In genomic region chr6:154370545-154370944, GRCh38 we compare ENCODE assay signal across 8 cellular contexts. TPM values are rescaled to one million over a fixed set of nuclear protein-coding genes. Genes with fewer than 3 reads are reported as not detected.
DNase-seq lines count a peak whose midpoint lies in the region; ATAC-seq, FAIRE-seq and TF ChIP-seq lines count a peak whose summit lies in the region.

No MANE protein-coding gene starts in this region.

- FAIRE-seq in RCC 7860 (lab: Jason Lieb, UNC), result peak; percentile 52

- H3K36me3 ChIP-seq in skeletal muscle satellite cell (ENCODE audit: insufficient read depth, low read length), result no peaks in the 10 kb centered on the region

- no peak overlapping the region for H3K4me3 ChIP-seq in AG09309 (ENCODE audit: control insufficient read depth, low read depth, low read length)
- no peak overlapping the region for H3K4me3 ChIP-seq in GM12865 (ENCODE audit: low read depth, low read length)
- no peak overlapping the region for H3K4me3 ChIP-seq in fibroblast of villous mesenchyme (ENCODE audit: low read depth, low read length)
- no peak overlapping the region for H3K4me3 ChIP-seq in skeletal muscle satellite cell (ENCODE audit: low read length)

- H3K27me3 ChIP-seq in skeletal muscle satellite cell (ENCODE audit: control insufficient read depth, insufficient read depth, low read length), result peaks cover 3% of the 10 kb centered on the region

- no peak for DNase-seq in AG09309 (ENCODE audit: low read depth)
- DNase-seq in GM12865 (ENCODE audit: low read depth), result peak; percentile 10
- DNase-seq in RCC 7860 (ENCODE audit: low spot score), result peak; percentile 34
- DNase-seq in fibroblast of villous mesenchyme (ENCODE audit: low read depth), result peak; percentile 42
- DNase-seq in NCI-H1436 treated with DMSO at 0.1 percent for 48 hours (lab: John Stamatoyannopoulos, UW), result no peak

- TF ChIP-seq CTCF in AG09309 (IDR thresholded peaks at IDR 0.05; ENCODE audit: control insufficient read depth, insufficient read depth, low read depth, low read length, missing control alignments) (peak; percentile 50), GM12865 (IDR thresholded peaks at IDR 0.05; ENCODE audit: insufficient read depth, low read depth, low read length, missing control alignments) (peak; percentile 5), fibroblast of villous mesenchyme (IDR thresholded peaks at IDR 0.05; ENCODE audit: insufficient read depth, low read depth, low read length) (peak; percentile 49)

- H3K4me2 ChIP-seq in skeletal muscle satellite cell (ENCODE audit: low read length), result peak overlapping the region; percentile 18

- H3K4me1 ChIP-seq in skeletal muscle satellite cell (ENCODE audit: control insufficient read depth, insufficient read depth, low read length), result no peaks in the 10 kb centered on the region

- no peak overlapping the region for H3K9ac ChIP-seq in skeletal muscle satellite cell (ENCODE audit: low read depth, low read length)

- ATAC-seq in HG03039 (IDR thresholded peaks at IDR 0.05; ENCODE audit: unreplicated experiment), result peak; percentile 70
- no peak for ATAC-seq in HG03135 (IDR thresholded peaks at IDR 0.05; ENCODE audit: unreplicated experiment)

- H3K9me3 ChIP-seq in skeletal muscle satellite cell (replicated peaks; ENCODE audit: low read length), result no peaks in the 10 kb centered on the region

RNA-seq across cellular contexts. Expression of gene IPCEF1, which starts 13.9 kb away (rescaled TPM):
- 0.32 and 0.86 TPM in 2 replicates for total RNA-seq in fibroblast of villous mesenchyme
- not detected in 2 replicates for total RNA-seq in skeletal muscle satellite cell (2012; rRNA removed)

Comparison
In these comparisons a context has a peak if more than half of its experiments do, and no peak if none do; other contexts are left out.
1. DNase-seq: peak in GM12865 (single experiment), RCC 7860 (single experiment) and fibroblast of villous mesenchyme (single experiment); none in AG09309 (single experiment) and NCI-H1436 treated with DMSO at 0.1 percent for 48 hours (single experiment).
2. Peak in every context shown above with its lines, with median percentiles within 50 percentile points of each other: CTCF ChIP-seq.